In genomic region chr14:28055008-28055407, GRCh38 we compare ENCODE assay signal across 20 cellular contexts.
DNase-seq lines count a peak whose midpoint lies in the region; ATAC-seq and TF ChIP-seq lines count a peak whose summit lies in the region.
"Had no signal": no experiment of that assay in that cellular context is flagged by ENCODE, and none has a peak within 500 bp of the region (broad histone marks: within the 10 kb centered on the region; RNA-seq: fewer than 3 reads in every experiment).

No MANE protein-coding gene starts in this region.

- no peaks in the 10 kb centered on the region for H3K79me2 ChIP-seq in PC-3 (ENCODE audit: low read length)

- H2AFZ ChIP-seq in PC-3 (ENCODE audit: low read length), result no peak overlapping the region

- no peak overlapping the region for H3K4me3 Mint-ChIP-seq in T-cell
- H3K4me3 Mint-ChIP-seq: B cell; CD4-positive, alpha-beta T cell; CD8-positive, alpha-beta T cell had no signal

- H3K27me3 ChIP-seq in PC-3 (ENCODE audit: low read length), result no peaks in the 10 kb centered on the region
- H3K27me3 ChIP-seq: BLaER1 treated with 17β-estradiol and CSF1 and Interleukin-3, amounts not matched to agents 10 nM and 100 nM had no signal

- no peak overlapping the region for H3K4me3 ChIP-seq in PC-3 (ENCODE audit: low read length)
- H3K4me3 ChIP-seq: A549; BLaER1 treated with 17β-estradiol and CSF1 and Interleukin-3, amounts not matched to agents 10 nM and 100 nM; GM12878 had no signal

- H3K4me2 ChIP-seq in PC-3 (ENCODE audit: low read length), result peak overlapping the region; percentile 48
- H3K4me2 ChIP-seq: A549; BLaER1 treated with 17β-estradiol and CSF1 and Interleukin-3, amounts not matched to agents 10 nM and 100 nM had no signal

- H3K9me2 ChIP-seq in PC-3 (replicated peaks; ENCODE audit: low read length), result no peaks in the 10 kb centered on the region

- H3K4me1 Mint-ChIP-seq in T-cell, result no peaks in the 10 kb centered on the region
- H3K4me1 Mint-ChIP-seq: B cell had no signal

- H3K4me1 ChIP-seq in PC-3 (ENCODE audit: insufficient read depth, low read length), result peaks cover 14% of the 10 kb centered on the region
- H3K4me1 ChIP-seq: A549, Caco-2 had no signal

- DNase-seq in Daoy (ENCODE audit: low read depth), result peak; percentile 2
- peak; percentile 14 for DNase-seq in HS-5 (ENCODE audit: low read depth)
- peak; percentile 88 for DNase-seq in PC-3
- DNase-seq in T-cell, result no peak
- DNase-seq in activated gamma-delta T cell (lab: John Stamatoyannopoulos, UW), result no peak
- DNase-seq in mucosa of gallbladder (ENCODE audit: low spot score), result no peak
- DNase-seq: AML-193; Caco-2; Calu3; CD4-positive, alpha-beta T cell; CD8-positive, alpha-beta T cell; DMS79 treated with DMSO at 0.1 percent for 48 hours; EL; GDM1 had no signal

- BruUV-seq in PC-3 (replicated peaks; lab: Mats Ljungman, UMichigan), result no TSS peak

- POLR2A ChIA-PET in PC-3 (lab: Charles Lee; ENCODE audit: unreplicated experiment) (interaction anchor here (0.7 kb wide), 1 partner anchor 10 kb away, joined by 5 read pairs; no protein-coding TSS in a partner anchor), T-cell (lab: Charles Lee) (no interaction called here)

- peak; percentile 90 for ATAC-seq in PC-3
- ATAC-seq in T-cell (replicated peaks in 1 of 4), result no peak
- ATAC-seq: A549; CD8-positive, alpha-beta T cell; GM12878 had no signal

- H3K27ac Mint-ChIP-seq in T-cell, result no peak overlapping the region
- H3K27ac Mint-ChIP-seq: B cell; CD4-positive, alpha-beta T cell; CD8-positive, alpha-beta T cell had no signal

- peaks cover 21 to 35% (median 31%) of the 10 kb centered on the region in 3 donors for H3K9me3 Mint-ChIP-seq in T-cell

- no peak overlapping the region for H3K9ac ChIP-seq in PC-3 (ENCODE audit: low read length)
- H3K9ac ChIP-seq: BLaER1 treated with 17β-estradiol and CSF1 and Interleukin-3, amounts not matched to agents 10 nM and 100 nM had no signal

- no peaks in the 10 kb centered on the region for H3K36me3 Mint-ChIP-seq in T-cell
- H3K36me3 Mint-ChIP-seq: CD8-positive, alpha-beta T cell had no signal

- peak overlapping the region; percentile 84 for H3K27ac ChIP-seq in PC-3 (ENCODE audit: low read length)
- H3K27ac ChIP-seq: 22Rv1; A549; BLaER1 treated with 17β-estradiol and CSF1 and Interleukin-3, amounts not matched to agents 10 nM and 100 nM; C4-2B had no signal

- no peaks in the 10 kb centered on the region for H3F3A ChIP-seq in PC-3 (ENCODE audit: low read length, unreplicated experiment)

- no peaks in the 10 kb centered on the region for H3K27me3 Mint-ChIP-seq in T-cell
- H3K27me3 Mint-ChIP-seq: B cell; CD4-positive, alpha-beta T cell had no signal

- CTCF ChIA-PET in PC-3 (lab: Charles Lee) (interaction anchor here (0.6 kb wide), 1 partner anchor 475 kb away, joined by 3 read pairs; no protein-coding TSS in a partner anchor), T-cell (lab: Charles Lee) (no interaction called here)

- no peaks in the 10 kb centered on the region for H3K9me3 ChIP-seq in PC-3 (ENCODE audit: low read length)
- H3K9me3 ChIP-seq: A549; BLaER1 treated with 17β-estradiol and CSF1 and Interleukin-3, amounts not matched to agents 10 nM and 100 nM; Caco-2 had no signal

- H3K36me3 ChIP-seq in PC-3 (ENCODE audit: low read depth, low read length), result no peaks in the 10 kb centered on the region
- H3K36me3 ChIP-seq: BLaER1 treated with 17β-estradiol and CSF1 and Interleukin-3, amounts not matched to agents 10 nM and 100 nM had no signal

- no peaks in the 10 kb centered on the region for H4K20me1 ChIP-seq in PC-3 (ENCODE audit: low read length)
- H4K20me1 ChIP-seq: BLaER1 treated with 17β-estradiol and CSF1 and Interleukin-3, amounts not matched to agents 10 nM and 100 nM had no signal

- TF ChIP-seq CTCF in PC-3 (conservative IDR thresholded peaks at IDR 0.05; ENCODE audit: low read depth, low read length), result no peak

- intact Hi-C loops in PC-3 (cut with micrococcal nuclease), result loop anchor here (1.0 kb wide), 1 partner anchor 12 kb away; no protein-coding TSS in a partner anchor

Comparison
In these comparisons a context has a peak if more than half of its experiments do, and no peak if none do; other contexts are left out.
1. DNase-seq: peak in Daoy (single experiment), HS-5 (single experiment) and PC-3 (single experiment); none in T-cell (0 of 34), activated gamma-delta T cell (single experiment) and mucosa of gallbladder (single experiment).